24 cellular contexts compared by ENCODE assay signal in genomic region chr4:24067367-24067766, GRCh38.
A peak's percentile ranks its signal among the peaks of the same experiment; 100 is the strongest.
DNase-seq lines count a peak whose midpoint lies in the region; ATAC-seq and TF ChIP-seq lines count a peak whose summit lies in the region.
"Had no signal": no experiment of that assay in that cellular context is flagged by ENCODE, and none has a peak within 500 bp of the region (broad histone marks: within the 10 kb centered on the region; RNA-seq: fewer than 3 reads in every experiment).

No MANE protein-coding gene starts in this region.

- H2AFZ ChIP-seq in ACC112 (ENCODE audit: low read length, unreplicated experiment): peak overlapping the region; percentile 21
- H2AFZ ChIP-seq in osteoblast (ENCODE audit: low read length): peak overlapping the region; percentile 19

- H4K20me1 ChIP-seq in osteoblast (ENCODE audit: insufficient read depth, low read length): no peaks in the 10 kb centered on the region
- H4K20me1 ChIP-seq: BLaER1 had no signal

- intact Hi-C loops in heart left ventricle (cut with DNase I): no loop called here
- intact Hi-C loops in head of caudate nucleus (cut with DNase I): no loop called here

- H3K9me3 ChIP-seq in heart left ventricle: no peaks in the 10 kb centered on the region
- H3K9me3 ChIP-seq in osteoblast (ENCODE audit: low read depth, low read length): no peaks in the 10 kb centered on the region
- H3K9me3 ChIP-seq: BLaER1, stomach, uterus had no signal

- H3K4me3 ChIP-seq in ACC112 (ENCODE audit: low read depth, low read length) (no peak overlapping the region), heart left ventricle (no peak overlapping the region), osteoblast (ENCODE audit: insufficient read depth, low read length) (no peak overlapping the region)
- H3K4me3 ChIP-seq: BLaER1, stomach, uterus had no signal

- DNase-seq in ELR (ENCODE audit: low read depth) (peak; percentile 17), heart left ventricle (no peak), osteoblast (ENCODE audit: insufficient read length, low spot score, missing footprints) (no peak), SKM-1 (lab: John Stamatoyannopoulos, UW; ENCODE audit: unreplicated experiment) (no peak), NCI-H2227 (lab: John Stamatoyannopoulos, UW; ENCODE audit: unreplicated experiment) (no peak), head of caudate nucleus (no peak)
- DNase-seq: activated CD4-positive, alpha-beta T cell treated with anti-CD3 and anti-CD28 coated beads, Interleukin-2, amount 50 U/mL, for 48 hours; activated CD4-positive, CD25-positive, alpha-beta regulatory T cell treated with anti-CD3 and anti-CD28 coated beads, Interleukin-2, amount 50 U/mL, for 72 hours; activated naive CD8-positive, alpha-beta T cell treated with anti-CD3 and anti-CD28 coated beads, Interleukin-2, amount 50 U/mL, for 24 hours; activated T-cell treated with anti-CD3 and anti-CD28 coated beads, Interleukin-2, amount 50 U/mL, for 48 hours; DMS79; GDM1; midbrain; naive thymus-derived CD8-positive, alpha-beta T cell; NCI-H1048; NCI-H510A treated with DMSO at 0.1 percent for 48 hours; OCI-M1; stimulated activated CD4-positive, alpha-beta T cell treated with anti-CD3 and anti-CD28 coated beads, Interleukin-2, amount 100 ng/mL, for 48 hours; stomach; T-helper 2 cell; uterus had no signal

- no peaks in the 10 kb centered on the region for H3K79me2 ChIP-seq in ACC112 (ENCODE audit: control insufficient read depth, insufficient read depth, low read length, unreplicated experiment)
- H3K79me2 ChIP-seq in osteoblast (ENCODE audit: insufficient read depth, low read length): no peaks in the 10 kb centered on the region

- H3K27me3 ChIP-seq in ACC112 (ENCODE audit: insufficient read depth, low read length) (no peaks in the 10 kb centered on the region), heart left ventricle (no peaks in the 10 kb centered on the region), osteoblast (ENCODE audit: insufficient read depth, low read length) (no peaks in the 10 kb centered on the region)
- H3K27me3 ChIP-seq: BLaER1, stomach, uterus had no signal

- ATAC-seq in heart left ventricle: peak; percentile 48 to 79 (median 66)
- ATAC-seq: activated naive CD8-positive, alpha-beta T cell treated with anti-CD3 and anti-CD28 coated beads, Interleukin-2, amount 50 U/mL, for 24 hours; HCT116; naive thymus-derived CD8-positive, alpha-beta T cell had no signal

- H3K27ac ChIP-seq in ACC112 (ENCODE audit: low read depth, low read length) (no peak overlapping the region), heart left ventricle (peak overlapping the region in 11 of 12 donors; percentile 38 to 89 (median 70)), osteoblast (ENCODE audit: low read depth, low read length) (no peak overlapping the region)
- H3K27ac ChIP-seq: BLaER1, stomach, uterus had no signal

- TF ChIP-seq CTCF in heart left ventricle (IDR thresholded peaks at IDR 0.05) (no peak), osteoblast (IDR thresholded peaks at IDR 0.05; ENCODE audit: extremely low read depth, low read depth, low read length) (no peak)

- WGBS in heart left ventricle, 4 donors: 33 to 41% (median 39%) methylated on average over 9 of the region's 9 CpGs

- H3K36me3 ChIP-seq in ACC112 (ENCODE audit: insufficient read depth, low read length): no peaks in the 10 kb centered on the region
- no peaks in the 10 kb centered on the region for H3K36me3 ChIP-seq in heart left ventricle
- H3K36me3 ChIP-seq in osteoblast (ENCODE audit: insufficient read depth, low read length): no peaks in the 10 kb centered on the region
- H3K36me3 ChIP-seq: BLaER1, stomach, uterus had no signal

- TF ChIP-seq POLR2A in heart left ventricle (IDR thresholded peaks at IDR 0.05): no peak

- H3K4me1 ChIP-seq in ACC112 (ENCODE audit: control insufficient read depth, insufficient read depth, low read length, unreplicated experiment) (peaks cover 26% of the 10 kb centered on the region), heart left ventricle (peaks cover 0 to 10% (median 0%) of the 10 kb centered on the region in 12 donors), osteoblast (ENCODE audit: insufficient read depth, low read length) (peaks cover 6% of the 10 kb centered on the region)
- H3K4me1 ChIP-seq: BLaER1, stomach, uterus had no signal

- no peak overlapping the region for H3K4me2 ChIP-seq in osteoblast (ENCODE audit: insufficient read depth, low read length)
- H3K4me2 ChIP-seq: BLaER1 had no signal

Comparison
In these comparisons a context has a peak if more than half of its experiments do, and no peak if none do; other contexts are left out.
1. H3K27ac ChIP-seq: peak in heart left ventricle (11 of 12); none in ACC112 (single experiment) and osteoblast (single experiment).